19 cellular contexts compared by ENCODE assay signal in genomic region chr16:20853076-20853597, GRCh38. TPM values are rescaled to one million over a fixed set of nuclear protein-coding genes. Genes with fewer than 3 reads are reported as not detected.
A peak's percentile ranks its signal among the peaks of the same experiment; 100 is the strongest.
DNase-seq lines count a peak whose midpoint lies in the region; ATAC-seq and TF ChIP-seq lines count a peak whose summit lies in the region.
"Had no signal": no experiment of that assay in that cellular context is flagged by ENCODE, and none has a peak within 500 bp of the region (broad histone marks: within the 10 kb centered on the region; RNA-seq: fewer than 3 reads in every experiment).

No MANE protein-coding gene starts in this region.

- WGBS in esophagus muscularis mucosa, result 94% methylated on average over 6 of the region's 6 CpGs
- 91% methylated on average over 5 of the region's 6 CpGs for WGBS in mesenchymal stem cell
- WGBS in tibial nerve, 2 donors, result 87 to 92% methylated on average over 6 of the region's 6 CpGs

- peak overlapping the region in 3 of 4 donors; percentile 25 to 87 (median 79) for H3K27ac ChIP-seq in esophagus muscularis mucosa (replicated peaks in 1 of 4)
- no peak overlapping the region for H3K27ac ChIP-seq in mesenchymal stem cell (ENCODE audit: low read length, poor library complexity, severe bottlenecking)
- H3K27ac ChIP-seq in tibial nerve, result peak overlapping the region; percentile 49 to 92 (median 80)
- H3K27ac ChIP-seq: BLaER1, brain microvascular endothelial cell, left lung, psoas muscle, SJSA1 had no signal

- H3K4me3 ChIP-seq in esophagus muscularis mucosa (no peak overlapping the region), mesenchymal stem cell (ENCODE audit: insufficient read depth in 1 of 2, low read depth in 1 of 2, low read length in 2 of 2) (no peak overlapping the region), tibial nerve (no peak overlapping the region)
- H3K4me3 ChIP-seq: BLaER1, HAP-1, left lung, psoas muscle, SJSA1 had no signal

- H4K91ac ChIP-seq in mesenchymal stem cell (ENCODE audit: low read length), result no peak overlapping the region

- H2BK12ac ChIP-seq in mesenchymal stem cell (ENCODE audit: low read length in 2 of 2), result peak overlapping the region in 1 of 2 experiments; percentile 41

- no peak overlapping the region for H3K4ac ChIP-seq in mesenchymal stem cell (ENCODE audit: low read depth in 1 of 2, low read length in 2 of 2)

- peak overlapping the region; percentile 3 for H3K27ac Mint-ChIP-seq in T-helper 17 cell
- H3K27ac Mint-ChIP-seq in activated naive CD8-positive, alpha-beta T cell treated with anti-CD3 and anti-CD28 coated beads, Interleukin-2, amount 50 U/mL, for 24 hours, result no peak overlapping the region
- no peak overlapping the region for H3K27ac Mint-ChIP-seq in immature natural killer cell
- H3K27ac Mint-ChIP-seq: activated CD4-positive, alpha-beta T cell treated with anti-CD3 and anti-CD28 coated beads for 36 hours; activated naive CD4-positive, alpha-beta T cell treated with anti-CD3 and anti-CD28 coated beads, Interleukin-2, amount 10 ng/mL, durations not matched to agents 7 days and 5 days; T-helper 2 cell treated with Interferon-gamma antibody and Interleukin-4, amounts not matched to agents 5 μg/mL and 100 μg/mL, for 36 hours had no signal

- H3K27me3 ChIP-seq in esophagus muscularis mucosa, result no peaks in the 10 kb centered on the region
- H3K27me3 ChIP-seq in mesenchymal stem cell (ENCODE audit: control insufficient read depth in 1 of 2, insufficient read depth in 1 of 2, low read length in 2 of 2), result no peaks in the 10 kb centered on the region
- no peaks in the 10 kb centered on the region for H3K27me3 ChIP-seq in tibial nerve
- H3K27me3 ChIP-seq: BLaER1, brain microvascular endothelial cell, left lung, SJSA1 had no signal

- H2BK15ac ChIP-seq in mesenchymal stem cell (ENCODE audit: low read depth, poor library complexity, severe bottlenecking), result no peak overlapping the region

- no peak overlapping the region for H2AFZ ChIP-seq in mesenchymal stem cell (ENCODE audit: low read depth, low read length)

- H3K18ac ChIP-seq in mesenchymal stem cell (ENCODE audit: low read depth in 1 of 2, low read length in 2 of 2), result peak overlapping the region in 1 of 2 experiments; percentile 42

- TF ChIP-seq CTCF in esophagus muscularis mucosa (IDR thresholded peaks at IDR 0.05) (no peak), tibial nerve (IDR thresholded peaks at IDR 0.05) (no peak)

- TF ChIP-seq POLR2A in esophagus muscularis mucosa (IDR thresholded peaks at IDR 0.05; ENCODE audit: low read depth) (no peak), tibial nerve (IDR thresholded peaks at IDR 0.05) (no peak)

- no peak overlapping the region for H2AK5ac ChIP-seq in mesenchymal stem cell (ENCODE audit: low read length, severe bottlenecking)

- H3K27me3 Mint-ChIP-seq in T-helper 17 cell (no peaks in the 10 kb centered on the region), immature natural killer cell (ENCODE audit: low read depth in 3 of 3) (no peaks in the 10 kb centered on the region)
- H3K27me3 Mint-ChIP-seq in activated naive CD8-positive, alpha-beta T cell treated with anti-CD3 and anti-CD28 coated beads, Interleukin-2, amount 50 U/mL, for 24 hours, result no peaks in the 10 kb centered on the region
- H3K27me3 Mint-ChIP-seq: activated CD4-positive, alpha-beta T cell treated with anti-CD3 and anti-CD28 coated beads for 36 hours; activated naive CD4-positive, alpha-beta T cell treated with anti-CD3 and anti-CD28 coated beads, Interleukin-2, amount 10 ng/mL, durations not matched to agents 7 days and 5 days; naive thymus-derived CD4-positive, alpha-beta T cell had no signal

- no peak for ATAC-seq in T-helper 17 cell
- ATAC-seq in activated naive CD8-positive, alpha-beta T cell treated with anti-CD3 and anti-CD28 coated beads, Interleukin-2, amount 50 U/mL, for 24 hours, result no peak
- no peak for ATAC-seq in HG02870 (IDR thresholded peaks at IDR 0.05; ENCODE audit: unreplicated experiment)
- ATAC-seq: activated CD4-positive, alpha-beta T cell treated with anti-CD3 and anti-CD28 coated beads for 36 hours; left lung; naive thymus-derived CD4-positive, alpha-beta T cell; psoas muscle had no signal

- peaks cover 39% of the 10 kb centered on the region for H3K79me1 ChIP-seq in mesenchymal stem cell (replicated peaks; ENCODE audit: low read length, poor library complexity, severe bottlenecking)

- H3K14ac ChIP-seq in mesenchymal stem cell (ENCODE audit: low read length in 2 of 2), result peak overlapping the region in 1 of 2 experiments; percentile 66

- H3K36me3 Mint-ChIP-seq in T-helper 17 cell (ENCODE audit: low read depth) (no peaks in the 10 kb centered on the region), immature natural killer cell (peaks cover 4 to 11% (median 8%) of the 10 kb centered on the region in 3 donors)
- peaks cover 8% of the 10 kb centered on the region for H3K36me3 Mint-ChIP-seq in activated naive CD8-positive, alpha-beta T cell treated with anti-CD3 and anti-CD28 coated beads, Interleukin-2, amount 50 U/mL, for 24 hours (ENCODE audit: low read depth)

- H3K4me3 Mint-ChIP-seq in T-helper 17 cell, result no peak overlapping the region
- H3K4me3 Mint-ChIP-seq in activated naive CD8-positive, alpha-beta T cell treated with anti-CD3 and anti-CD28 coated beads, Interleukin-2, amount 50 U/mL, for 24 hours, result no peak overlapping the region
- H3K4me3 Mint-ChIP-seq in immature natural killer cell, result no peak overlapping the region
- H3K4me3 Mint-ChIP-seq: activated CD4-positive, alpha-beta T cell treated with anti-CD3 and anti-CD28 coated beads for 36 hours; activated naive CD4-positive, alpha-beta T cell treated with anti-CD3 and anti-CD28 coated beads, Interleukin-2, amount 10 ng/mL, durations not matched to agents 7 days and 5 days; naive thymus-derived CD4-positive, alpha-beta T cell; T-helper 2 cell treated with Interferon-gamma antibody and Interleukin-4, amounts not matched to agents 5 μg/mL and 100 μg/mL, for 36 hours had no signal

- H3K4me1 Mint-ChIP-seq in T-helper 17 cell (no peaks in the 10 kb centered on the region), immature natural killer cell (peaks cover 0 to 3% of the 10 kb centered on the region in 2 donors)
- H3K4me1 Mint-ChIP-seq in activated naive CD8-positive, alpha-beta T cell treated with anti-CD3 and anti-CD28 coated beads, Interleukin-2, amount 50 U/mL, for 24 hours, result peaks cover 5% of the 10 kb centered on the region

- intact Hi-C loops in esophagus muscularis mucosa (cut with DNase I), result no loop called here

- peaks cover 0 to 22% (median 12%) of the 10 kb centered on the region in 4 donors for H3K36me3 ChIP-seq in esophagus muscularis mucosa
- peaks cover 4 to 68% of the 10 kb centered on the region in 2 experiments for H3K36me3 ChIP-seq in mesenchymal stem cell (ENCODE audit: control insufficient read depth in 1 of 2, insufficient read depth in 2 of 2, low read depth in 1 of 2, low read length in 2 of 2)
- peaks cover 0 to 19% (median 0%) of the 10 kb centered on the region in 3 donors for H3K36me3 ChIP-seq in tibial nerve

- H3K9me3 ChIP-seq in T-helper 17 cell (ENCODE audit: control insufficient read depth, low read length, poor library complexity, severe bottlenecking) (no peaks in the 10 kb centered on the region), esophagus muscularis mucosa (no peaks in the 10 kb centered on the region), mesenchymal stem cell (ENCODE audit: control insufficient read depth, low read length) (no peaks in the 10 kb centered on the region), tibial nerve (no peaks in the 10 kb centered on the region)
- H3K9me3 ChIP-seq: HAP-1, left lung, psoas muscle, SJSA1 had no signal

- H3K9ac ChIP-seq in mesenchymal stem cell (ENCODE audit: low read length), result peak overlapping the region; percentile 82
- H3K9ac ChIP-seq: BLaER1 had no signal

- DNase-seq in T-helper 17 cell (no peak), esophagus muscularis mucosa (ENCODE audit: extremely low spot score) (no peak), mesenchymal stem cell (no peak), tibial nerve (ENCODE audit: low spot score in 2 of 2) (no peak), immature natural killer cell (no peak)
- DNase-seq in activated naive CD8-positive, alpha-beta T cell treated with anti-CD3 and anti-CD28 coated beads, Interleukin-2, amount 50 U/mL, for 24 hours, result no peak
- DNase-seq: activated CD4-positive, alpha-beta T cell treated with anti-CD3 and anti-CD28 coated beads for 36 hours; activated naive CD4-positive, alpha-beta T cell treated with anti-CD3 and anti-CD28 coated beads, Interleukin-2, amount 10 ng/mL, durations not matched to agents 7 days and 5 days; brain microvascular endothelial cell; DMS153; left lung; naive thymus-derived CD4-positive, alpha-beta T cell; NCI-H446 treated with DMSO at 0.1 percent for 48 hours; psoas muscle had no signal

- no peaks in the 10 kb centered on the region for H3K9me3 Mint-ChIP-seq in activated naive CD8-positive, alpha-beta T cell treated with anti-CD3 and anti-CD28 coated beads, Interleukin-2, amount 50 U/mL, for 24 hours
- H3K9me3 Mint-ChIP-seq in immature natural killer cell, result no peaks in the 10 kb centered on the region
- H3K9me3 Mint-ChIP-seq: activated naive CD4-positive, alpha-beta T cell treated with anti-CD3 and anti-CD28 coated beads, Interleukin-2, amount 10 ng/mL, durations not matched to agents 7 days and 5 days; naive thymus-derived CD4-positive, alpha-beta T cell; T-helper 2 cell treated with Interferon-gamma antibody and Interleukin-4, amounts not matched to agents 5 μg/mL and 100 μg/mL, for 36 hours had no signal

- H3K4me2 ChIP-seq in mesenchymal stem cell (ENCODE audit: low read length, poor library complexity, severe bottlenecking), result no peak overlapping the region
- H3K4me2 ChIP-seq: BLaER1 had no signal

- no peak for TF ChIP-seq EP300 in esophagus muscularis mucosa (IDR thresholded peaks at IDR 0.05)
- no peak for TF ChIP-seq EP300 in tibial nerve (IDR thresholded peaks at IDR 0.05)

- no peak overlapping the region for H2BK120ac ChIP-seq in mesenchymal stem cell (ENCODE audit: low read depth, low read length)

- H3K4me1 ChIP-seq in esophagus muscularis mucosa (peaks cover 49 to 60% (median 51%) of the 10 kb centered on the region in 4 donors), mesenchymal stem cell (ENCODE audit: control insufficient read depth, insufficient read depth, low read depth, low read length) (peaks cover 4% of the 10 kb centered on the region), tibial nerve (peaks cover 0 to 80% (median 43%) of the 10 kb centered on the region in 4 donors)
- H3K4me1 ChIP-seq: BLaER1, HAP-1 had no signal

- H3K23ac ChIP-seq in mesenchymal stem cell (ENCODE audit: low read length in 2 of 2), result no peak overlapping the region

- no peak overlapping the region for H2BK5ac ChIP-seq in mesenchymal stem cell (ENCODE audit: low read depth, low read length, poor library complexity, severe bottlenecking)

- H4K8ac ChIP-seq in mesenchymal stem cell (ENCODE audit: low read length), result no peak overlapping the region

RNA-seq across cellular contexts. Expression of gene REXO5, which starts 46.8 kb away (rescaled TPM):
- total RNA-seq in T-helper 17 cell (1 to 10 TPM in 1 of 2 donors, not detected in 1; 1.6 TPM), esophagus muscularis mucosa (1 to 10 TPM; 2.0 to 4.9 (median 2.7) TPM), tibial nerve (1 to 10 TPM; 1.5 to 5.9 (median 4.1) TPM)
- 0.88 TPM for polyA plus RNA-seq in mesenchymal stem cell (2013, experiment 1 of 2)
- 1.2 TPM for polyA plus RNA-seq in mesenchymal stem cell (2013, experiment 2 of 2)
- polyA plus RNA-seq in immature natural killer cell, result 1 to 10 TPM; 1.2 to 1.8 (median 1.7) TPM
- polyA plus RNA-seq: naive thymus-derived CD4-positive, alpha-beta T cell had no signal

RNA-seq across cellular contexts. Expression of gene ERI2, which starts 46.9 kb away (rescaled TPM):
- total RNA-seq in T-helper 17 cell (1 to 10 TPM; 2.1 to 2.3 TPM), esophagus muscularis mucosa (10 to 100 TPM in 3 of 4 donors, 1 to 10 TPM in 1; 8.3 to 21.2 (median 13.6) TPM), tibial nerve (10 to 100 TPM in 3 of 4 donors, 1 to 10 TPM in 1; 7.8 to 29.7 (median 19.0) TPM)
- 5.4 TPM for polyA plus RNA-seq in mesenchymal stem cell (2013, experiment 1 of 2)
- polyA plus RNA-seq in mesenchymal stem cell (2013, experiment 2 of 2), result 5.5 TPM
- 1 to 10 TPM; 2.0 to 4.7 (median 4.2) TPM for polyA plus RNA-seq in immature natural killer cell

RNA-seq across cellular contexts. Expression of gene DCUN1D3, which starts 47.0 kb away (rescaled TPM):
- total RNA-seq in T-helper 17 cell (1 to 10 TPM; 3.9 to 4.0 TPM), esophagus muscularis mucosa (10 to 100 TPM; 18.3 to 37.4 (median 27.8) TPM), tibial nerve (10 to 100 TPM; 28.8 to 37.5 (median 29.3) TPM)
- polyA plus RNA-seq in mesenchymal stem cell (2013, experiment 1 of 2), result 7.9 TPM
- 8.2 TPM for polyA plus RNA-seq in mesenchymal stem cell (2013, experiment 2 of 2)
- 1 to 10 TPM in 1 of 3 donors, under 1 TPM in 2; 0.06 to 1.5 (median 0.74) TPM for polyA plus RNA-seq in immature natural killer cell

RNA-seq across cellular contexts. Expression of gene LYRM1, which starts 47.4 kb away (rescaled TPM):
- total RNA-seq in T-helper 17 cell, result 10 to 100 TPM; 15.0 to 20.1 TPM
- total RNA-seq in esophagus muscularis mucosa, result 10 to 100 TPM; 38.9 to 69.2 (median 46.4) TPM
- 17.2 TPM for polyA plus RNA-seq in mesenchymal stem cell (2013, experiment 1 of 2)
- polyA plus RNA-seq in mesenchymal stem cell (2013, experiment 2 of 2), result 14.6 TPM
- 10 to 100 TPM; 30.6 to 67.3 (median 39.4) TPM for total RNA-seq in tibial nerve
- 10 to 100 TPM; 23.8 to 37.1 (median 36.4) TPM for polyA plus RNA-seq in immature natural killer cell
